In the genomic region with DNA sequence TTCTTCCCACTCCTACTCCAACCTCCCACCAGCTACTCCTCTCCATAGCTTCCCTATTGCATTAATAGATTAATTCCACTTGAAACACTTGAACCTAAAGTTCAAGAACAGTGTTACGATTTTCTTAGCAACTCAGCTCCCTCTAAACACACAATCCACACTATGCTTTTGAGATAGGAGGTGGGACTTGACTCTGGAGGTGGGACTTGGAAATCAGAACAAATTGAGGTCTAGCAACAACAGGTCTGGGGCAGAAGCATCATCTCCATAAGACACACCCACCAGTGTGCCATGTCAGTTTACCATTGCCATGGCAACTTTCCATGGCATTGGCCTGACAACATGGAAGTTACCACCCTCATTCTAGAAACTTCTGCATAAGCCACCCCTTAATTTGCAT, we compare ENCODE assay signal across 22 cellular contexts.
"Had no signal": no experiment of that assay in that cellular context is flagged by ENCODE, and none has a peak within 500 bp of the region (broad histone marks: within the 10 kb centered on the region; RNA-seq: fewer than 3 reads in every experiment).

No MANE protein-coding gene starts in this region.

- H3K27me3 ChIP-seq: colonic mucosa, gastrocnemius medialis, ovary, sigmoid colon, testis, tibial artery, uterus had no signal

- DNase-seq: colonic mucosa; effector CD8-positive, alpha-beta T cell; endodermal cell; foreskin fibroblast; gastrocnemius medialis; natural killer cell; occipital lobe; ovary; posterior cingulate gyrus; psoas muscle; right cardiac atrium; sigmoid colon; stimulated activated CD4-positive, alpha-beta T cell treated with anti-CD3 and anti-CD28 coated beads, Interleukin-2, amount 100 ng/mL, for 24 hours; stimulated activated CD4-positive, alpha-beta T cell treated with anti-CD3 and anti-CD28 coated beads, Interleukin-4, amount 100 ng/mL, for 24 hours; stimulated activated naive CD8-positive, alpha-beta T cell treated with anti-CD3 and anti-CD28 coated beads, Interleukin-15, Interleukin-2, amounts not matched to agents 100 U/mL and 50 U/mL, for 24 hours; substantia nigra; testis; tibial artery; uterus had no signal

- H3K36me3 ChIP-seq: colonic mucosa, gastrocnemius medialis, ovary, sigmoid colon, tibial artery, uterus had no signal

- H3K4me3 ChIP-seq: colonic mucosa, gastrocnemius medialis, ovary, psoas muscle, sigmoid colon, testis, tibial artery, uterus had no signal

- H3K4me1 ChIP-seq: colonic mucosa, gastrocnemius medialis, psoas muscle, sigmoid colon, testis, tibial artery, uterus had no signal

- ATAC-seq: esophagus mucosa; gastrocnemius medialis; natural killer cell; psoas muscle; right cardiac atrium; stimulated activated memory B cell treated with anti-CD40 and anti-IgM and Interleukin-4, amounts not matched to agents 10 μg/mL and 1 μg/mL and 100 μg/mL, for 72 hours; stimulated activated naive CD8-positive, alpha-beta T cell treated with anti-CD3 and anti-CD28 coated beads, Interleukin-15, Interleukin-2, amounts not matched to agents 100 U/mL and 50 U/mL, for 24 hours had no signal

- H3K27ac ChIP-seq: colonic mucosa, epithelial cell of prostate, gastrocnemius medialis, ovary, psoas muscle, sigmoid colon, testis, tibial artery, uterus had no signal

- H3K9me3 ChIP-seq: colonic mucosa, gastrocnemius medialis, ovary, psoas muscle, sigmoid colon, testis, tibial artery, uterus had no signal
